In genomic region chr5:173314166-173314952, GRCh38 we compare ENCODE assay signal across 3 cellular contexts.
TF ChIP-seq lines count a peak whose summit lies in the region.

No MANE protein-coding gene starts in this region.

TF ChIP-seq in A549, 52 proteins besides CTCF, POLR2A, EP300 and RAD21:
- TF ChIP-seq FOSL2 (IDR thresholded peaks at IDR 0.05) (no peak), FOSL2 (CRISPR knock-in tag; IDR thresholded peaks at IDR 0.05) (no peak), SMC3 (IDR thresholded peaks at IDR 0.05) (no peak), CEBPB (IDR thresholded peaks at IDR 0.05) (no peak), MAX (IDR thresholded peaks at IDR 0.05) (no peak)

TF ChIP-seq in HCT116, 20 proteins besides CTCF, POLR2A, EP300 and RAD21 (continued from another document):
- TF ChIP-seq SRF (IDR thresholded peaks at IDR 0.05; ENCODE audit: low read depth) (no peak), TCF7L2 (IDR thresholded peaks at IDR 0.05; ENCODE audit: borderline replicate concordance, extremely low read depth, insufficient read depth, insufficient read length) (no peak), MAX (IDR thresholded peaks at IDR 0.05) (no peak), EZH2 (IDR thresholded peaks at IDR 0.05) (no peak), ELF1 (IDR thresholded peaks at IDR 0.05; ENCODE audit: borderline replicate concordance, low read depth) (no peak), POLR2AphosphoS5 (IDR thresholded peaks at IDR 0.05; ENCODE audit: low read depth, low read length) (peak; percentile 66), EGR1 (IDR thresholded peaks at IDR 0.05; ENCODE audit: low read depth) (no peak), SIN3A (IDR thresholded peaks at IDR 0.05; ENCODE audit: low read depth) (no peak), SP1 (IDR thresholded peaks at IDR 0.05; ENCODE audit: low read depth) (0 out of 2 replicates have a peak, but pooled peaks have one; percentile 20)

TF ChIP-seq in neural cell, 6 proteins besides CTCF, POLR2A, EP300 and RAD21 (continued from another document):
- no peak for TF ChIP-seq TAF1 (IDR thresholded peaks at IDR 0.05; ENCODE audit: low read depth)
